Comparison of ENCODE assay signal across 1 cellular context in genomic region chr4:74105656-74106275, GRCh38.
TF ChIP-seq lines count a peak whose summit lies in the region.

No MANE protein-coding gene starts in this region.

TF ChIP-seq in endothelial cell of umbilical vein, 7 proteins besides CTCF, POLR2A, EP300 and RAD21 (continued from another document):
- TF ChIP-seq MAX (IDR thresholded peaks at IDR 0.05; ENCODE audit: insufficient read depth, insufficient read length) = no peak
- no peak for TF ChIP-seq EZH2 (IDR thresholded peaks at IDR 0.05; ENCODE audit: borderline replicate concordance, low read depth, low read length, severe bottlenecking)
- TF ChIP-seq JUN (IDR thresholded peaks at IDR 0.05; ENCODE audit: borderline replicate concordance, insufficient read depth, insufficient read length, low read depth) = no peak
